26 cellular contexts compared by ENCODE assay signal in the genomic region with DNA sequence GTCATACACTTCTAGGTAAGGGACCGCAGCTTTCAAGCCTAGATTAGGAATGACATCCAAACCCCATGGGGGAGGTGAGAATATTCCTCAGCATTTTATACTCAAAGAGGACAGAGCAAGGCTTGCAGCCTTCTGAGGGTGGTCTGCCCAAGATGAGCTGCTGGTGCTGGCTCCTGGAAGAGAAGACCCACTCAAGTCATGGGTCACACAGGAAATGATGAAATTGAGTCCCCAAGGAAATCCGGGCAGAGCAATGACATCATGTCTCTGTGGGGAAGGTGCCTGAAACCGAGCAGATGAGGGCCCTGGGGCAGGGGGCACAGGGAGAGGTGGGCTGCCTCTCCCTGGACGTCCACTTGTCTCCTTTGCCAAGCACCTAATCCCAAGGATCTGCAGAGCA.
"Had no signal": no experiment of that assay in that cellular context is flagged by ENCODE, and none has a peak within 500 bp of the region (broad histone marks: within the 10 kb centered on the region; RNA-seq: fewer than 3 reads in every experiment).

No MANE protein-coding gene starts in this region.

- H3K27ac Mint-ChIP-seq: activated CD4-positive, alpha-beta memory T cell treated with anti-CD3 and anti-CD28 coated beads for 36 hours; activated CD4-positive, alpha-beta T cell treated with anti-CD3 and anti-CD28 coated beads for 36 hours; activated CD4-positive, alpha-beta T cell treated with anti-CD3 and anti-CD28 coated beads, Interleukin-2, amount 10 ng/mL, durations not matched to agents 24 days and 14 days; activated CD8-positive, alpha-beta T cell treated with anti-CD3 and anti-CD28 coated beads, Interleukin-2, amount 10 ng/mL, durations not matched to agents 7 days and 5 days; activated naive CD8-positive, alpha-beta T cell; activated T-helper 17 cell treated with anti-CD3 and anti-CD28 coated beads, Interleukin-2, amount 50 U/mL, for 72 hours; effector memory CD8-positive, alpha-beta T cell had no signal

- H3K4me1 ChIP-seq: esophagus squamous epithelium had no signal

- H3K27me3 Mint-ChIP-seq: activated CD4-positive, alpha-beta T cell treated with anti-CD3 and anti-CD28 coated beads for 36 hours; activated CD4-positive, alpha-beta T cell treated with anti-CD3 and anti-CD28 coated beads, Interleukin-2, amount 10 ng/mL, durations not matched to agents 24 days and 14 days; activated naive CD8-positive, alpha-beta T cell had no signal

- H3K9me3 ChIP-seq: esophagus squamous epithelium had no signal

- H3K4me1 Mint-ChIP-seq: activated CD4-positive, alpha-beta T cell treated with anti-CD3 and anti-CD28 coated beads for 36 hours; activated CD4-positive, alpha-beta T cell treated with anti-CD3 and anti-CD28 coated beads, Interleukin-2, amount 10 ng/mL, durations not matched to agents 24 days and 14 days; activated T-helper 17 cell treated with anti-CD3 and anti-CD28 coated beads, Interleukin-2, amount 50 U/mL, for 72 hours; central memory CD8-positive, alpha-beta T cell had no signal

- H3K36me3 Mint-ChIP-seq: activated CD4-positive, alpha-beta memory T cell treated with anti-CD3 and anti-CD28 coated beads for 36 hours; activated naive CD8-positive, alpha-beta T cell had no signal

- H3K9me3 Mint-ChIP-seq: activated CD4-positive, alpha-beta memory T cell treated with anti-CD3 and anti-CD28 coated beads for 36 hours; activated CD4-positive, alpha-beta T cell treated with anti-CD3 and anti-CD28 coated beads, Interleukin-2, amount 10 ng/mL, durations not matched to agents 24 days and 14 days; activated T-cell treated with anti-CD3 and anti-CD28 coated beads, Interleukin-2, amount 50 U/mL, for 4 hours; activated T-helper 17 cell treated with anti-CD3 and anti-CD28 coated beads, Interleukin-2, amount 50 U/mL, for 72 hours; central memory CD8-positive, alpha-beta T cell; effector memory CD8-positive, alpha-beta T cell had no signal

- H3K4me3 Mint-ChIP-seq: activated CD4-positive, alpha-beta memory T cell treated with anti-CD3 and anti-CD28 coated beads for 36 hours; activated CD4-positive, alpha-beta T cell treated with anti-CD3 and anti-CD28 coated beads for 36 hours; activated CD4-positive, alpha-beta T cell treated with anti-CD3 and anti-CD28 coated beads, Interleukin-2, amount 10 ng/mL, durations not matched to agents 24 days and 14 days; activated CD8-positive, alpha-beta T cell treated with anti-CD3 and anti-CD28 coated beads, Interleukin-2, amount 10 ng/mL, durations not matched to agents 7 days and 5 days; activated naive CD8-positive, alpha-beta T cell; activated T-cell treated with anti-CD3 and anti-CD28 coated beads, Interleukin-2, amount 50 U/mL, for 4 hours; activated T-helper 17 cell treated with anti-CD3 and anti-CD28 coated beads, Interleukin-2, amount 50 U/mL, for 72 hours; central memory CD8-positive, alpha-beta T cell; effector memory CD8-positive, alpha-beta T cell had no signal

- H3K27ac ChIP-seq: brain microvascular endothelial cell, epithelial cell of prostate, esophagus squamous epithelium had no signal

- DNase-seq: activated CD4-positive, alpha-beta memory T cell treated with anti-CD3 and anti-CD28 coated beads for 36 hours; activated CD4-positive, alpha-beta T cell treated with anti-CD3 and anti-CD28 coated beads for 36 hours; activated CD4-positive, alpha-beta T cell treated with anti-CD3 and anti-CD28 coated beads, Interleukin-2, amount 10 ng/mL, durations not matched to agents 24 days and 14 days; activated CD4-positive, CD25-positive, alpha-beta regulatory T cell; activated CD4-positive, CD25-positive, alpha-beta regulatory T cell treated with anti-CD3 and anti-CD28 coated beads, Interleukin-2, amount 50 U/mL, for 72 hours; activated CD8-positive, alpha-beta T cell treated with anti-CD3 and anti-CD28 coated beads, Interleukin-2, amount 10 ng/mL, durations not matched to agents 7 days and 5 days; activated effector memory CD4-positive, alpha-beta T cell treated with Interleukin-2 at 50 U/mL for 16 hours; activated gamma-delta T cell treated with Interleukin-2 at 50 U/mL for 16 hours; activated naive CD4-positive, alpha-beta T cell treated with anti-CD3 and anti-CD28 coated beads, Interleukin-2, amount 50 U/mL, for 16 hours; activated naive CD4-positive, alpha-beta T cell treated with Interleukin-2 at 50 U/mL for 16 hours; activated T-cell treated with anti-CD3 and anti-CD28 coated beads, Interleukin-2, amount 50 U/mL, for 4 hours; amniotic stem cell; anterior cingulate cortex; brain microvascular endothelial cell; cortex of kidney; dermis blood vessel endothelial cell; effector CD4-positive, alpha-beta T cell; effector memory CD8-positive, alpha-beta T cell; esophagus squamous epithelium; foreskin melanocyte; head of caudate nucleus; T-helper 2 cell had no signal

- H3K27me3 ChIP-seq: brain microvascular endothelial cell, esophagus squamous epithelium had no signal
